Comparison of ENCODE assay signal across 9 cellular contexts in genomic region chr19:53328967-53329366, GRCh38. TPM values are rescaled to one million over a fixed set of nuclear protein-coding genes. Genes with fewer than 3 reads are reported as not detected.
DNase-seq lines count a peak whose midpoint lies in the region; ATAC-seq and TF ChIP-seq lines count a peak whose summit lies in the region.
"Had no signal": no experiment of that assay in that cellular context is flagged by ENCODE, and none has a peak within 500 bp of the region (broad histone marks: within the 10 kb centered on the region; RNA-seq: fewer than 3 reads in every experiment).

No MANE protein-coding gene starts in this region.

- POLR2A ChIA-PET in SK-N-SH (lab: Yijun Ruan, JAX): no interaction called here

- H3K27ac ChIP-seq in SK-N-SH (ENCODE audit: low read depth in 2 of 2, low read length in 1 of 2): no peak overlapping the region
- H3K27ac ChIP-seq in heart left ventricle: no peak overlapping the region
- H3K27ac ChIP-seq in spleen: no peak overlapping the region

- H3K27me3 Mint-ChIP-seq in activated naive CD4-positive, alpha-beta T cell treated with anti-CD3 and anti-CD28 coated beads, Interleukin-2, amount 10 ng/mL, durations not matched to agents 7 days and 5 days: no peaks in the 10 kb centered on the region

- no peak overlapping the region for H3K9ac ChIP-seq in SK-N-SH

- no peaks in the 10 kb centered on the region for H4K20me1 ChIP-seq in SK-N-SH (ENCODE audit: insufficient read depth)

- no peak overlapping the region for H3K4me3 ChIP-seq in SK-N-SH (ENCODE audit: low read depth in 2 of 2, low read length in 1 of 2)
- peak overlapping the region in 9 of 12 donors; percentile 2 to 41 (median 29) for H3K4me3 ChIP-seq in heart left ventricle
- peak overlapping the region in 4 of 8 donors; percentile 12 to 58 (median 20) for H3K4me3 ChIP-seq in spleen

- H3K36me3 ChIP-seq in SK-N-SH (replicated peaks in 1 of 2; ENCODE audit: control insufficient read depth in 1 of 2, insufficient read depth in 2 of 2, low read length in 1 of 2) (no peaks in the 10 kb centered on the region), heart left ventricle (no peaks in the 10 kb centered on the region), spleen (no peaks in the 10 kb centered on the region)

- H3K9me3 ChIP-seq in SK-N-SH (no peaks in the 10 kb centered on the region), heart left ventricle (peaks cover 0 to 43% (median 4%) of the 10 kb centered on the region in 12 donors), spleen (peaks cover 0 to 69% (median 51%) of the 10 kb centered on the region in 8 donors)

- peak overlapping the region; percentile 55 for H3K4me3 Mint-ChIP-seq in activated naive CD4-positive, alpha-beta T cell treated with anti-CD3 and anti-CD28 coated beads, Interleukin-2, amount 10 ng/mL, durations not matched to agents 7 days and 5 days

- TF ChIP-seq RAD21 in SK-N-SH (IDR thresholded peaks at IDR 0.05; ENCODE audit: low read length): no peak

- H3K4me2 ChIP-seq in SK-N-SH: no peak overlapping the region

- 39% methylated on average over 17 of the region's 24 CpGs for WGBS in SK-N-SH (ENCODE audit: low lambda C conversion rate)
- 15 to 39% (median 19%) methylated on average over 17 to 24 of the region's 24 CpGs for WGBS in heart left ventricle, 4 donors
- WGBS in spleen, 5 donors: 28 to 47% (median 35%) methylated on average over 24 of the region's 24 CpGs

- no peaks in the 10 kb centered on the region for H3K9me2 ChIP-seq in SK-N-SH

- DNase-seq in SK-N-SH (peak; percentile 38), heart left ventricle (peak; percentile 40 to 81 (median 79)), spleen (peak; percentile 78), SW 1271 (lab: John Stamatoyannopoulos, UW) (no peak), SKM-1 (lab: John Stamatoyannopoulos, UW; ENCODE audit: unreplicated experiment) (no peak)
- peak; percentile 43 for DNase-seq in activated naive CD4-positive, alpha-beta T cell treated with anti-CD3 and anti-CD28 coated beads, Interleukin-2, amount 10 ng/mL, durations not matched to agents 7 days and 5 days
- DNase-seq in effector CD8-positive, alpha-beta T cell (lab: John Stamatoyannopoulos, UW): no peak
- DNase-seq: KBM-7 had no signal

- peaks cover 5% of the 10 kb centered on the region for H3F3A ChIP-seq in SK-N-SH (replicated peaks; ENCODE audit: insufficient read depth)

- TF ChIP-seq EP300 in SK-N-SH (IDR thresholded peaks at IDR 0.05; ENCODE audit: borderline replicate concordance in 1 of 2, low read depth in 1 of 2, low read length in 1 of 2): no peak

- intact Hi-C loops in heart left ventricle (cut with DNase I) (no loop called here), spleen (cut with DNase I; ENCODE audit: low total_unique reads) (no loop called here)

- no peak for TF ChIP-seq CTCF in SK-N-SH (IDR thresholded peaks at IDR 0.05)
- TF ChIP-seq CTCF in heart left ventricle (IDR thresholded peaks at IDR 0.05): peak in 1 of 12 donors; percentile 15
- TF ChIP-seq CTCF in spleen (IDR thresholded peaks at IDR 0.05 in 8 of 11, conservative IDR thresholded peaks at IDR 0.05 in 3 of 11): no peak

- H3K36me3 Mint-ChIP-seq in activated naive CD4-positive, alpha-beta T cell treated with anti-CD3 and anti-CD28 coated beads, Interleukin-2, amount 10 ng/mL, durations not matched to agents 7 days and 5 days: peaks cover 15% of the 10 kb centered on the region

- H3K79me2 ChIP-seq in SK-N-SH (ENCODE audit: insufficient read depth): no peaks in the 10 kb centered on the region

- ATAC-seq in SK-N-SH treated with all-trans-retinoic acid at 6 μM for 48 hours: no peak
- peak; percentile 32 to 80 (median 64) for ATAC-seq in heart left ventricle

- H2AFZ ChIP-seq in SK-N-SH (ENCODE audit: low read depth): no peak overlapping the region

- H3K4me1 Mint-ChIP-seq in activated naive CD4-positive, alpha-beta T cell treated with anti-CD3 and anti-CD28 coated beads, Interleukin-2, amount 10 ng/mL, durations not matched to agents 7 days and 5 days: peaks cover 19% of the 10 kb centered on the region

- peaks cover 43% of the 10 kb centered on the region for H3K9me3 Mint-ChIP-seq in activated naive CD4-positive, alpha-beta T cell treated with anti-CD3 and anti-CD28 coated beads, Interleukin-2, amount 10 ng/mL, durations not matched to agents 7 days and 5 days

- no peaks in the 10 kb centered on the region for H3K27me3 ChIP-seq in SK-N-SH (ENCODE audit: insufficient read depth)
- peaks cover 0 to 27% (median 0%) of the 10 kb centered on the region in 9 donors for H3K27me3 ChIP-seq in heart left ventricle
- H3K27me3 ChIP-seq in spleen (replicated peaks in 1 of 7): peaks cover 0 to 21% (median 0%) of the 10 kb centered on the region in 7 donors

- TF ChIP-seq POLR2A in heart left ventricle (IDR thresholded peaks at IDR 0.05) (no peak), spleen (IDR thresholded peaks at IDR 0.05) (no peak)

- H3K4me1 ChIP-seq in SK-N-SH (ENCODE audit: control insufficient read depth in 1 of 2, insufficient read depth in 2 of 2, low read depth in 1 of 2, low read length in 1 of 2) (no peaks in the 10 kb centered on the region), heart left ventricle (peaks cover 0 to 13% (median 2%) of the 10 kb centered on the region in 12 donors), spleen (peaks cover 0 to 8% (median 7%) of the 10 kb centered on the region in 6 donors)

- CTCF ChIA-PET in SK-N-SH (lab: Yijun Ruan, JAX): no interaction called here
- CTCF ChIA-PET in activated naive CD4-positive, alpha-beta T cell treated with anti-CD3 and anti-CD28 coated beads, Interleukin-2, amount 10 ng/mL, durations not matched to agents 7 days and 5 days (lab: Charles Lee): no interaction called here

- H3K27ac Mint-ChIP-seq in activated naive CD4-positive, alpha-beta T cell treated with anti-CD3 and anti-CD28 coated beads, Interleukin-2, amount 10 ng/mL, durations not matched to agents 7 days and 5 days: no peak overlapping the region

TF ChIP-seq in SK-N-SH, 30 proteins besides CTCF, POLR2A, EP300 and RAD21:
- TF ChIP-seq GABPA (IDR thresholded peaks at IDR 0.05; ENCODE audit: low read depth): no peak

TF ChIP-seq in SK-N-SH treated with all-trans-retinoic acid at 6 μM for 48 hours, 23 proteins besides CTCF, POLR2A, EP300 and RAD21:
- no peak for TF ChIP-seq RARB (CRISPR knock-in tag; IDR thresholded peaks at IDR 0.05)
- TF ChIP-seq PATZ1 (CRISPR knock-in tag; IDR thresholded peaks at IDR 0.05; ENCODE audit: borderline replicate concordance): no peak
- TF ChIP-seq OSR1 (CRISPR knock-in tag; IDR thresholded peaks at IDR 0.05): no peak
- TF ChIP-seq ZNF70 (CRISPR knock-in tag; IDR thresholded peaks at IDR 0.05): no peak
- TF ChIP-seq CSDC2 (CRISPR knock-in tag; IDR thresholded peaks at IDR 0.05): no peak
- no peak for TF ChIP-seq BACH2 (CRISPR knock-in tag; IDR thresholded peaks at IDR 0.05; ENCODE audit: borderline replicate concordance)
- TF ChIP-seq POU6F1 (CRISPR knock-in tag; IDR thresholded peaks at IDR 0.05; ENCODE audit: borderline replicate concordance, low read depth): no peak
- TF ChIP-seq ZNF8 (CRISPR knock-in tag; IDR thresholded peaks at IDR 0.05): no peak
- TF ChIP-seq ZNF565 (CRISPR knock-in tag; conservative IDR thresholded peaks at IDR 0.05; ENCODE audit: low read depth): no peak
TF ChIP-seq in SK-N-SH treated with all-trans-retinoic acid at 6 μM for 48 hours: peak in this region for 0.

RNA-seq across cellular contexts. Expression of gene ZNF845, which starts 4.6 kb away (rescaled TPM):
- polyA plus RNA-seq in SK-N-SH (2012; rRNA removed) (0.77 and 0.94 TPM in 2 replicates), heart left ventricle (1 to 10 TPM; 1.5 to 2.7 TPM), spleen (1 to 10 TPM; 2.0 to 3.0 (median 2.3) TPM)
- 1.3 TPM in 2 replicates for polyA plus RNA-seq in SK-N-SH (2012; cell fraction: cytosol; rRNA removed)
- polyA plus RNA-seq in SK-N-SH (2012; cell fraction: nucleus; rRNA removed): 0.29 and 0.82 TPM in 2 replicates
- total RNA-seq in heart left ventricle (1 to 10 TPM; 2.7 to 5.7 (median 3.5) TPM), spleen (10 to 100 TPM in 2 of 7 donors, 1 to 10 TPM in 5; 7.1 to 10.5 (median 8.6) TPM)

RNA-seq across cellular contexts. Expression of gene ZNF525, which starts 36.5 kb away (rescaled TPM):
- polyA plus RNA-seq in SK-N-SH (2012; rRNA removed): 2.5 and 3.9 TPM in 2 replicates
- 3.1 and 3.2 TPM in 2 replicates for polyA plus RNA-seq in SK-N-SH (2012; cell fraction: cytosol; rRNA removed)
- polyA plus RNA-seq in SK-N-SH (2012; cell fraction: nucleus; rRNA removed): 3.4 and 6.6 TPM in 2 replicates
- total RNA-seq in heart left ventricle: 1 to 10 TPM; 1.6 to 6.0 (median 3.6) TPM
- 1 to 10 TPM; 1.9 to 3.5 TPM for polyA plus RNA-seq in heart left ventricle
- total RNA-seq in spleen: 10 to 100 TPM in 5 of 7 donors, 1 to 10 TPM in 2; 7.9 to 20.6 (median 15.3) TPM
- 1 to 10 TPM; 6.1 to 7.5 (median 7.4) TPM for polyA plus RNA-seq in spleen

Comparison
In these comparisons a context has a peak if more than half of its experiments do, and no peak if none do; other contexts are left out.
1. DNase-seq: peak in SK-N-SH (single experiment), activated naive CD4-positive, alpha-beta T cell treated with anti-CD3 and anti-CD28 coated beads, Interleukin-2, amount 10 ng/mL, durations not matched to agents 7 days and 5 days (single experiment), heart left ventricle (5 of 5) and spleen (single experiment); none in SW 1271 (0 of 2), SKM-1 (single experiment) and effector CD8-positive, alpha-beta T cell (single experiment).
2. H3K4me3 ChIP-seq: peak in heart left ventricle (9 of 12); none in SK-N-SH (0 of 2).